In genomic region chr20:48782073-48782472, GRCh38 we compare ENCODE assay signal across 13 cellular contexts. TPM values are rescaled to one million over a fixed set of nuclear protein-coding genes. Genes with fewer than 3 reads are reported as not detected.
DNase-seq lines count a peak whose midpoint lies in the region; ATAC-seq, FAIRE-seq and TF ChIP-seq lines count a peak whose summit lies in the region.
"Had no signal": no experiment of that assay in that cellular context is flagged by ENCODE, and none has a peak within 500 bp of the region (broad histone marks: within the 10 kb centered on the region; RNA-seq: fewer than 3 reads in every experiment).

No MANE protein-coding gene starts in this region.

- TF ChIP-seq CTCF in Loucy (conservative IDR thresholded peaks at IDR 0.05; ENCODE audit: low read length) (no peak), endodermal cell (conservative IDR thresholded peaks at IDR 0.05) (no peak), breast epithelium (IDR thresholded peaks at IDR 0.05) (no peak)

- TF ChIP-seq POLR2A in H54 (IDR thresholded peaks at IDR 0.05; ENCODE audit: low read depth, low read length), result no peak
- TF ChIP-seq POLR2A in breast epithelium (IDR thresholded peaks at IDR 0.05), result no peak

- peaks cover 8% of the 10 kb centered on the region for H3K4me1 Mint-ChIP-seq in stimulated activated naive CD8-positive, alpha-beta T cell treated with anti-CD3 and anti-CD28 coated beads, Interleukin-15, amount 100 ng/mL, for 72 hours
- H3K4me1 Mint-ChIP-seq in endodermal cell, result no peaks in the 10 kb centered on the region

- ATAC-seq in stimulated activated naive CD8-positive, alpha-beta T cell treated with anti-CD3 and anti-CD28 coated beads, Interleukin-15, Interleukin-2, amounts not matched to agents 100 U/mL and 50 U/mL, for 24 hours, result peak; percentile 21
- no peak for ATAC-seq in stimulated activated naive CD8-positive, alpha-beta T cell treated with anti-CD3 and anti-CD28 coated beads, Interleukin-15, amount 100 ng/mL, for 72 hours
- ATAC-seq in GM21515 (IDR thresholded peaks at IDR 0.05; ENCODE audit: unreplicated experiment), result no peak

- H3K4me3 ChIP-seq in Loucy (ENCODE audit: low read length, poor library complexity, severe bottlenecking) (no peak overlapping the region), endodermal cell (ENCODE audit: low read length) (no peak overlapping the region), breast epithelium (no peak overlapping the region)

- H3K27ac ChIP-seq in endodermal cell (ENCODE audit: low read depth, low read length) (peak overlapping the region; percentile 40), breast epithelium (peak overlapping the region in 1 of 2 donors; percentile 3)

- no peak overlapping the region for H3K4me3 Mint-ChIP-seq in stimulated activated naive CD8-positive, alpha-beta T cell treated with anti-CD3 and anti-CD28 coated beads, Interleukin-15, amount 100 ng/mL, for 72 hours
- no peak overlapping the region for H3K4me3 Mint-ChIP-seq in endodermal cell

- H2AFZ ChIP-seq in Loucy (ENCODE audit: low read length), result no peak overlapping the region

- peaks cover 38% of the 10 kb centered on the region for H3K36me3 Mint-ChIP-seq in endodermal cell (ENCODE audit: low read depth)

- no peak overlapping the region for H3K27ac Mint-ChIP-seq in stimulated activated naive CD8-positive, alpha-beta T cell treated with anti-CD3 and anti-CD28 coated beads, Interleukin-15, amount 100 ng/mL, for 72 hours
- no peak overlapping the region for H3K27ac Mint-ChIP-seq in endodermal cell

- no peak for FAIRE-seq in H54 (lab: Jason Lieb, UNC)
- FAIRE-seq: H1 had no signal

- H3K9me3 Mint-ChIP-seq in stimulated activated naive CD8-positive, alpha-beta T cell treated with anti-CD3 and anti-CD28 coated beads, Interleukin-15, amount 100 ng/mL, for 72 hours, result peaks cover 0 to 8% of the 10 kb centered on the region in 2 donors
- H3K9me3 Mint-ChIP-seq in endodermal cell, result peaks cover 31% of the 10 kb centered on the region

- peaks cover 76% of the 10 kb centered on the region for H3K79me2 ChIP-seq in Loucy (ENCODE audit: insufficient read depth, low read length)

- H3K4me2 ChIP-seq in Loucy (ENCODE audit: low read depth, low read length, poor library complexity, severe bottlenecking), result peak overlapping the region; percentile 9

- no peaks in the 10 kb centered on the region for H3K9me2 ChIP-seq in Loucy (replicated peaks; ENCODE audit: low read depth, low read length)

- intact Hi-C loops in breast epithelium (cut with DNase I; ENCODE audit: low total_unique reads), result no loop called here

- H3K27me3 ChIP-seq in Loucy (ENCODE audit: insufficient read depth, low read length, poor library complexity, severe bottlenecking) (no peaks in the 10 kb centered on the region), endodermal cell (ENCODE audit: control insufficient read depth, insufficient read depth, low read length, poor library complexity, severe bottlenecking) (no peaks in the 10 kb centered on the region), breast epithelium (no peaks in the 10 kb centered on the region)

- H3K9ac ChIP-seq in Loucy (ENCODE audit: low read depth, low read length, poor library complexity, severe bottlenecking), result no peak overlapping the region
- no peak overlapping the region for H3K9ac ChIP-seq in endodermal cell (ENCODE audit: extremely low read depth, low read length, poor library complexity, severe bottlenecking)

- WGBS in endodermal cell (ENCODE audit: insufficient coverage in 1 of 2, insufficient read length in 1 of 2), 2 experiments, result 81 to 100% methylated on average over 2 to 4 of the region's 4 CpGs

- H3K4me1 ChIP-seq in Loucy (ENCODE audit: insufficient read depth, low read length, poor library complexity, severe bottlenecking) (peaks cover 33% of the 10 kb centered on the region), endodermal cell (ENCODE audit: control insufficient read depth, insufficient read depth, low read length) (no peaks in the 10 kb centered on the region), breast epithelium (no peaks in the 10 kb centered on the region)

- H3F3A ChIP-seq in Loucy (ENCODE audit: low read depth), result no peaks in the 10 kb centered on the region

- H3K9me3 ChIP-seq in Loucy (ENCODE audit: insufficient read depth, low read depth, low read length) (0 out of 2 replicates have a peak, but pooled peaks cover 4% of the 10 kb centered on the region), endodermal cell (ENCODE audit: control insufficient read depth, low read length) (peaks cover 19% of the 10 kb centered on the region), breast epithelium (no peaks in the 10 kb centered on the region)

- H3K36me3 ChIP-seq in Loucy (ENCODE audit: insufficient read depth, low read length) (no peaks in the 10 kb centered on the region), endodermal cell (ENCODE audit: control insufficient read depth, insufficient read depth, low read length) (peaks cover 16% of the 10 kb centered on the region), breast epithelium (no peaks in the 10 kb centered on the region)

- no peaks in the 10 kb centered on the region for H3K27me3 Mint-ChIP-seq in stimulated activated naive CD8-positive, alpha-beta T cell treated with anti-CD3 and anti-CD28 coated beads, Interleukin-15, amount 100 ng/mL, for 72 hours
- no peaks in the 10 kb centered on the region for H3K27me3 Mint-ChIP-seq in endodermal cell (ENCODE audit: insufficient read depth)

- no peaks in the 10 kb centered on the region for H4K20me1 ChIP-seq in Loucy (ENCODE audit: insufficient read depth, low read length, poor library complexity, severe bottlenecking)

- no peak for DNase-seq in stimulated activated naive CD8-positive, alpha-beta T cell treated with anti-CD3 and anti-CD28 coated beads, Interleukin-15, Interleukin-2, amounts not matched to agents 100 U/mL and 50 U/mL, for 24 hours
- no peak for DNase-seq in stimulated activated naive CD8-positive, alpha-beta T cell treated with anti-CD3 and anti-CD28 coated beads, Interleukin-15, amount 100 ng/mL, for 72 hours
- DNase-seq in endodermal cell, result no peak
- DNase-seq in H54 (ENCODE audit: insufficient read length, low spot score), result no peak
- DNase-seq in breast epithelium (ENCODE audit: low spot score in 2 of 2), result no peak
- DNase-seq: DMS79, NCI-H1694 treated with DMSO at 0.1 percent for 48 hours, NCI-H748 treated with DMSO at 0.1 percent for 48 hours, OCI-M1, SHP77 had no signal

RNA-seq across cellular contexts. Expression of gene PREX1, which starts 45.7 kb away (rescaled TPM):
- 10 to 100 TPM; 65.3 to 70.5 TPM for total RNA-seq in endodermal cell
- polyA plus RNA-seq in endodermal cell (2013, experiment 1 of 2), result 74.2 TPM
- 71.0 TPM for polyA plus RNA-seq in endodermal cell (2013, experiment 2 of 2)
- total RNA-seq in breast epithelium, result 10 to 100 TPM; 53.1 to 84.2 (median 65.1) TPM
